In genomic region chr19:18496167-18496979, GRCh38 we compare ENCODE assay signal across 8 cellular contexts.
DNase-seq lines count a peak whose midpoint lies in the region; ATAC-seq lines count a peak whose summit lies in the region.

No MANE protein-coding gene starts in this region.

- no peaks in the 10 kb centered on the region for H3K9me3 Mint-ChIP-seq in activated T-cell treated with anti-CD3 and anti-CD28 coated beads, Interleukin-2, amount 50 U/mL, for 24 hours

- peak overlapping the region; percentile 89 for H3K27ac Mint-ChIP-seq in activated T-cell treated with anti-CD3 and anti-CD28 coated beads, Interleukin-2, amount 50 U/mL, for 24 hours

- ATAC-seq in GM18868 (IDR thresholded peaks at IDR 0.05; ENCODE audit: unreplicated experiment) (peak; percentile 58), GM18519 (IDR thresholded peaks at IDR 0.05; ENCODE audit: low FRiP score, unreplicated experiment) (no peak)

- H3K27ac ChIP-seq in caudate nucleus (ENCODE audit: low read depth, low read length) = no peak overlapping the region

- H3K27me3 Mint-ChIP-seq in activated T-cell treated with anti-CD3 and anti-CD28 coated beads, Interleukin-2, amount 50 U/mL, for 24 hours = no peaks in the 10 kb centered on the region

- DNase-seq in NCI-H774 (lab: John Stamatoyannopoulos, UW) = peak; percentile 62
- DNase-seq in activated T-cell treated with anti-CD3 and anti-CD28 coated beads, Interleukin-2, amount 50 U/mL, for 24 hours = peak; percentile 54
- DNase-seq in iPS-NIHi11 (ENCODE audit: low spot score) = peak; percentile 72
- peak; percentile 69 for DNase-seq in stimulated activated CD8-positive, alpha-beta memory T cell treated with anti-CD3 and anti-CD28 coated beads, Interleukin-4, amount 100 ng/mL, for 48 hours
- no peak for DNase-seq in Ammon's horn (ENCODE audit: low spot score)
- DNase-seq in caudate nucleus (lab: John Stamatoyannopoulos, UW) = no peak

- H3K36me3 Mint-ChIP-seq in activated T-cell treated with anti-CD3 and anti-CD28 coated beads, Interleukin-2, amount 50 U/mL, for 24 hours (ENCODE audit: low read depth) = no peaks in the 10 kb centered on the region

- peak overlapping the region; percentile 54 for H3K4me3 Mint-ChIP-seq in activated T-cell treated with anti-CD3 and anti-CD28 coated beads, Interleukin-2, amount 50 U/mL, for 24 hours

- peaks cover 78% of the 10 kb centered on the region for H3K4me1 Mint-ChIP-seq in activated T-cell treated with anti-CD3 and anti-CD28 coated beads, Interleukin-2, amount 50 U/mL, for 24 hours (ENCODE audit: low read depth)

Comparison
In these comparisons a context has a peak if more than half of its experiments do, and no peak if none do; other contexts are left out.
1. DNase-seq: peak in NCI-H774 (single experiment), activated T-cell treated with anti-CD3 and anti-CD28 coated beads, Interleukin-2, amount 50 U/mL, for 24 hours (single experiment), iPS-NIHi11 (single experiment) and stimulated activated CD8-positive, alpha-beta memory T cell treated with anti-CD3 and anti-CD28 coated beads, Interleukin-4, amount 100 ng/mL, for 48 hours (single experiment); none in Ammon's horn (single experiment) and caudate nucleus (0 of 61).